22 cellular contexts compared by ENCODE assay signal in the genomic region with DNA sequence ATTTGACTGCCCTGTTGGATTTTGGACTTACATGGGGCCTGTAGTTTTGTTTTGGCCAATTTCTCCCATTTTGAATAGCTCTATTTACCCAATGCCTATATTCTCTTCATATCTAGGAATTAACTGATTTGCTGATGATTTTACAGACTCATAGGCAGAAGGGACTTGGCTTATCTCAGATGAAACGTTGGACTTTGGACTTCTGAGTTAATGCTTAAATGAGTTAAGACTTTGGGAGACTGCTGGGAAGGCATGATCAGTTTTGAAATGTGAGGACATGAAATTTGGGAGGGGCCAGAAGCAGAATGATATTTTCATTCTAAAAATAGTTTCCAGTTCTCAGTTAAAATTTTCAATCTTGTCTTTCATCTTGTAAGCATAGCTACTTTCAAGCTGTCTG.
DNase-seq lines count a peak whose midpoint lies in the region; ATAC-seq and TF ChIP-seq lines count a peak whose summit lies in the region.
"Had no signal": no experiment of that assay in that cellular context is flagged by ENCODE, and none has a peak within 500 bp of the region (broad histone marks: within the 10 kb centered on the region; RNA-seq: fewer than 3 reads in every experiment).

No MANE protein-coding gene starts in this region.

- H3K9me3 ChIP-seq in hepatocyte (ENCODE audit: low read depth) (no peaks in the 10 kb centered on the region), liver (ENCODE audit: control insufficient read depth in 4 of 4, low read length in 3 of 4) (peaks cover 0 to 14% (median 5%) of the 10 kb centered on the region in 4 donors)
- no peaks in the 10 kb centered on the region for H3K9me3 ChIP-seq in effector memory CD4-positive, alpha-beta T cell (ENCODE audit: control insufficient read depth, low read length)
- H3K9me3 ChIP-seq: HAP-1 had no signal

- TF ChIP-seq RAD21 in liver (IDR thresholded peaks at IDR 0.05) = peak; percentile 5 to 26

- no peak overlapping the region for H3K9ac ChIP-seq in liver (ENCODE audit: low read depth in 1 of 2, low read length in 2 of 2)
- H3K9ac ChIP-seq: GM23248 had no signal

- no peak for ATAC-seq in activated naive CD8-positive, alpha-beta T cell treated with anti-CD3 and anti-CD28 coated beads, Interleukin-2, amount 50 U/mL, for 24 hours
- ATAC-seq: Right ventricle myocardium inferior had no signal

- H3K9me3 Mint-ChIP-seq in activated naive CD8-positive, alpha-beta T cell treated with anti-CD3 and anti-CD28 coated beads, Interleukin-2, amount 50 U/mL, for 24 hours = peaks cover 21% of the 10 kb centered on the region

- DNase-seq in LoVo (ENCODE audit: low spot score) (peak; percentile 58), hepatocyte (ENCODE audit: low spot score) (peak; percentile 59), cardiac septum (ENCODE audit: low spot score) (no peak), EL (no peak)
- DNase-seq in effector memory CD4-positive, alpha-beta T cell = no peak
- no peak for DNase-seq in activated naive CD8-positive, alpha-beta T cell treated with anti-CD3 and anti-CD28 coated beads, Interleukin-2, amount 50 U/mL, for 24 hours
- DNase-seq: DMS153, GF-D8, GM23248, Kasumi-1, MM.1S, NCI-H1092, NCI-H1436 treated with DMSO at 0.1 percent for 48 hours, NCI-H2029 treated with DMSO at 0.1 percent for 48 hours, NCI-H2171 treated with DMSO at 0.1 percent for 48 hours, NCI-H446, NCI-H526 treated with DMSO at 0.1 percent for 48 hours had no signal

- peaks cover 1% of the 10 kb centered on the region for H3K4me1 Mint-ChIP-seq in activated naive CD8-positive, alpha-beta T cell treated with anti-CD3 and anti-CD28 coated beads, Interleukin-2, amount 50 U/mL, for 24 hours
- H3K4me1 Mint-ChIP-seq: B cell had no signal

- intact Hi-C loops in cardiac septum (cut with DNase I) = no loop called here

- 70% methylated on average over 1 of the region's 1 CpG for WGBS in hepatocyte (ENCODE audit: low lambda C conversion rate, missing lambda C conversion rate)
- WGBS in liver = 31% methylated on average over 1 of the region's 1 CpG

- H3K79me2 ChIP-seq in hepatocyte = no peaks in the 10 kb centered on the region

- peak overlapping the region; percentile 76 for H3K27ac ChIP-seq in hepatocyte
- no peak overlapping the region for H3K27ac ChIP-seq in liver (ENCODE audit: low read depth in 1 of 2, low read length in 2 of 2)
- H3K27ac ChIP-seq in effector memory CD4-positive, alpha-beta T cell (ENCODE audit: insufficient read depth, low read length, poor library complexity, severe bottlenecking) = no peak overlapping the region
- H3K27ac ChIP-seq: GM23248, HL-60 had no signal

- no peak overlapping the region for H3K4me3 ChIP-seq in hepatocyte
- no peak overlapping the region for H3K4me3 ChIP-seq in liver (ENCODE audit: low read depth in 1 of 3, low read length in 3 of 3)
- H3K4me3 ChIP-seq in effector memory CD4-positive, alpha-beta T cell (ENCODE audit: insufficient read depth, low read depth, low read length, poor library complexity, severe bottlenecking) = no peak overlapping the region
- H3K4me3 ChIP-seq: GM23248, HAP-1 had no signal

- no peaks in the 10 kb centered on the region for H3K27me3 ChIP-seq in hepatocyte
- no peaks in the 10 kb centered on the region for H3K27me3 ChIP-seq in liver (ENCODE audit: control insufficient read depth in 4 of 4, insufficient read depth in 4 of 4, low read length in 3 of 4)
- no peaks in the 10 kb centered on the region for H3K27me3 ChIP-seq in effector memory CD4-positive, alpha-beta T cell (replicated peaks; ENCODE audit: control insufficient read depth, insufficient read depth, low read length, poor library complexity, severe bottlenecking)

- peaks cover 73% of the 10 kb centered on the region for H3K36me3 Mint-ChIP-seq in activated naive CD8-positive, alpha-beta T cell treated with anti-CD3 and anti-CD28 coated beads, Interleukin-2, amount 50 U/mL, for 24 hours (ENCODE audit: low read depth)

- H3K4me1 ChIP-seq in hepatocyte (ENCODE audit: insufficient read depth) = peaks cover 11% of the 10 kb centered on the region
- peaks cover 2 to 9% (median 7%) of the 10 kb centered on the region in 4 donors for H3K4me1 ChIP-seq in liver (ENCODE audit: control insufficient read depth in 4 of 4, insufficient read depth in 4 of 4, low read length in 3 of 4)
- H3K4me1 ChIP-seq in effector memory CD4-positive, alpha-beta T cell (ENCODE audit: control insufficient read depth, insufficient read depth, low read length, poor library complexity, severe bottlenecking) = no peaks in the 10 kb centered on the region
- H3K4me1 ChIP-seq: HAP-1 had no signal

- no peak overlapping the region for H2AFZ ChIP-seq in hepatocyte
- H2AFZ ChIP-seq: GM23248 had no signal

- H3K4me3 Mint-ChIP-seq in activated naive CD8-positive, alpha-beta T cell treated with anti-CD3 and anti-CD28 coated beads, Interleukin-2, amount 50 U/mL, for 24 hours = no peak overlapping the region
- H3K4me3 Mint-ChIP-seq: B cell had no signal

- no peaks in the 10 kb centered on the region for H3K9me2 ChIP-seq in hepatocyte (replicated peaks; ENCODE audit: insufficient read depth)

- no peak overlapping the region for H3K27ac Mint-ChIP-seq in activated naive CD8-positive, alpha-beta T cell treated with anti-CD3 and anti-CD28 coated beads, Interleukin-2, amount 50 U/mL, for 24 hours
- H3K27ac Mint-ChIP-seq: B cell had no signal

- H3K36me3 ChIP-seq in hepatocyte (replicated peaks; ENCODE audit: insufficient read depth, low read depth) (peaks cover 15% of the 10 kb centered on the region), liver (ENCODE audit: control insufficient read depth in 4 of 4, insufficient read depth in 3 of 4, low read depth in 1 of 4, low read length in 3 of 4) (peaks cover 4 to 30% (median 22%) of the 10 kb centered on the region in 4 donors)
- H3K36me3 ChIP-seq in effector memory CD4-positive, alpha-beta T cell (ENCODE audit: control insufficient read depth, insufficient read depth, low read length) = peaks cover 50% of the 10 kb centered on the region

- H4K20me1 ChIP-seq in hepatocyte (ENCODE audit: insufficient read depth, poor library complexity, severe bottlenecking) = no peaks in the 10 kb centered on the region

- peak overlapping the region; percentile 58 for H3K4me2 ChIP-seq in hepatocyte

- TF ChIP-seq CTCF in hepatocyte (IDR thresholded peaks at IDR 0.05; ENCODE audit: poor library complexity) = no peak
- TF ChIP-seq CTCF in liver (IDR thresholded peaks at IDR 0.05; ENCODE audit: low read depth, low read length, missing input control) = no peak

- H3K27me3 Mint-ChIP-seq in activated naive CD8-positive, alpha-beta T cell treated with anti-CD3 and anti-CD28 coated beads, Interleukin-2, amount 50 U/mL, for 24 hours = no peaks in the 10 kb centered on the region
- H3K27me3 Mint-ChIP-seq: B cell had no signal

TF ChIP-seq in liver, 16 proteins besides CTCF, POLR2A, EP300 and RAD21 (continues in another document):
- no peak for TF ChIP-seq EGR1 (IDR thresholded peaks at IDR 0.05; ENCODE audit: low read depth in 2 of 2)
- TF ChIP-seq, protein P1, sequence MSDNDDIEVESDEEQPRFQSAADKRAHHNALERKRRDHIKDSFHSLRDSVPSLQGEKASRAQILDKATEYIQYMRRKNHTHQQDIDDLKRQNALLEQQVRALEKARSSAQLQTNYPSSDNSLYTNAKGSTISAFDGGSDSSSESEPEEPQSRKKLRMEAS (IDR thresholded peaks at IDR 0.05) = no peak
- no peak for TF ChIP-seq YY1 (IDR thresholded peaks at IDR 0.05)
- peak; percentile 44 for TF ChIP-seq SP1 (IDR thresholded peaks at IDR 0.05)
- TF ChIP-seq FOXA2 (IDR thresholded peaks at IDR 0.05) = no peak
- peak in 1 of 2 donors; percentile 21 for TF ChIP-seq JUND (IDR thresholded peaks at IDR 0.05)
- TF ChIP-seq NR2F2 (IDR thresholded peaks at IDR 0.05) = no peak
- TF ChIP-seq HNF4A (conservative IDR thresholded peaks at IDR 0.05) = peak; percentile 84 to 93
- TF ChIP-seq, protein P2, sequence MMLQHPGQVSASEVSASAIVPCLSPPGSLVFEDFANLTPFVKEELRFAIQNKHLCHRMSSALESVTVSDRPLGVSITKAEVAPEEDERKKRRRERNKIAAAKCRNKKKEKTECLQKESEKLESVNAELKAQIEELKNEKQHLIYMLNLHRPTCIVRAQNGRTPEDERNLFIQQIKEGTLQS (IDR thresholded peaks at IDR 0.05) = no peak
- TF ChIP-seq, protein P3, sequence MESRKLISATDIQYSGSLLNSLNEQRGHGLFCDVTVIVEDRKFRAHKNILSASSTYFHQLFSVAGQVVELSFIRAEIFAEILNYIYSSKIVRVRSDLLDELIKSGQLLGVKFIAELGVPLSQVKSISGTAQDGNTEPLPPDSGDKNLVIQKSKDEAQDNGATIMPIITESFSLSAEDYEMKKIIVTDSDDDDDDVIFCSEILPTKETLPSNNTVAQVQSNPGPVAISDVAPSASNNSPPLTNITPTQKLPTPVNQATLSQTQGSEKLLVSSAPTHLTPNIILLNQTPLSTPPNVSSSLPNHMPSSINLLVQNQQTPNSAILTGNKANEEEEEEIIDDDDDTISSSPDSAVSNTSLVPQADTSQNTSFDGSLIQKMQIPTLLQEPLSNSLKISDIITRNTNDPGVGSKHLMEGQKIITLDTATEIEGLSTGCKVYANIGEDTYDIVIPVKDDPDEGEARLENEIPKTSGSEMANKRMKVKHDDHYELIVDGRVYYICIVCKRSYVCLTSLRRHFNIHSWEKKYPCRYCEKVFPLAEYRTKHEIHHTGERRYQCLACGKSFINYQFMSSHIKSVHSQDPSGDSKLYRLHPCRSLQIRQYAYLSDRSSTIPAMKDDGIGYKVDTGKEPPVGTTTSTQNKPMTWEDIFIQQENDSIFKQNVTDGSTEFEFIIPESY (IDR thresholded peaks at IDR 0.05) = no peak
- TF ChIP-seq HNF4G (IDR thresholded peaks at IDR 0.05) = peak; percentile 67
- TF ChIP-seq TAF1 (conservative IDR thresholded peaks at IDR 0.05) = no peak
- TF ChIP-seq RXRA (IDR thresholded peaks at IDR 0.05) = no peak
- no peak for TF ChIP-seq GABPA (IDR thresholded peaks at IDR 0.05 in 1 of 2, conservative IDR thresholded peaks at IDR 0.05 in 1 of 2)

Comparison
In these comparisons a context has a peak if more than half of its experiments do, and no peak if none do; other contexts are left out.
1. DNase-seq: peak in LoVo (single experiment) and hepatocyte (single experiment); none in cardiac septum (single experiment), effector memory CD4-positive, alpha-beta T cell (0 of 3), EL (single experiment) and activated naive CD8-positive, alpha-beta T cell treated with anti-CD3 and anti-CD28 coated beads, Interleukin-2, amount 50 U/mL, for 24 hours (single experiment).